In the genomic region with DNA sequence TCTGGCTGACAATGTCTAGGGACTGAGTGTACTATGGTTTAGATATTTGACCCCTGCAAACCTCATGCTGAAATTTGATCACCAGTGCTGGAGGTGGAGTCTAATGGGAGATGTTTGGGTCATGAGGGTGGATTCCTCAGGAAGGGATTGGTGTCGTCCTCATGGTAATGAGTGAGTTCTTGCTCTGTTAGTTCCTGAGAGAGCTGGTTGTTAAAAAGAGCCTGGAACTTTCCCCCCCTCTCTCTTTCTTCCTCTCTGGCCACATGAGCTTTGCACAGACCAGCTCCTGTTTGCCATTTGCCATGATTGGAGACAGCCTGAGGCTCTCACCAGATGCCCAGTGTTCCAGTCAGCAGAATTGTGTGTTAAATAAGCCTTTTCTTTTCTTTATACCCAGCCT, we compare ENCODE assay signal across 18 cellular contexts. TPM values are rescaled to one million over a fixed set of nuclear protein-coding genes. Genes with fewer than 3 reads are reported as not detected.
A peak's percentile ranks its signal among the peaks of the same experiment; 100 is the strongest.
DNase-seq lines count a peak whose midpoint lies in the region; ATAC-seq, FAIRE-seq and TF ChIP-seq lines count a peak whose summit lies in the region.
"Had no signal": no experiment of that assay in that cellular context is flagged by ENCODE, and none has a peak within 500 bp of the region (broad histone marks: within the 10 kb centered on the region; RNA-seq: fewer than 3 reads in every experiment).

No MANE protein-coding gene starts in this region.

- H3K36me3 Mint-ChIP-seq in neural progenitor cell: no peaks in the 10 kb centered on the region
- peaks cover 9% of the 10 kb centered on the region for H3K36me3 Mint-ChIP-seq in natural killer cell

- H3K27ac ChIP-seq in esophagus muscularis mucosa (replicated peaks in 1 of 4): no peak overlapping the region
- H3K27ac ChIP-seq in neural progenitor cell: no peak overlapping the region
- H3K27ac ChIP-seq in upper lobe of left lung: no peak overlapping the region
- H3K27ac ChIP-seq: adrenal gland, uterus had no signal

- no peak for FAIRE-seq in urothelium cell line (lab: Jason Lieb, UNC)

- H3K4me3 ChIP-seq in esophagus muscularis mucosa (no peak overlapping the region), neural progenitor cell (no peak overlapping the region), upper lobe of left lung (no peak overlapping the region)
- H3K4me3 ChIP-seq: adrenal gland, mucosa of descending colon, uterus had no signal

- H3K4me3 Mint-ChIP-seq in neural progenitor cell (no peak overlapping the region), natural killer cell (no peak overlapping the region)
- H3K4me3 Mint-ChIP-seq: activated CD8-positive, alpha-beta T cell treated with anti-CD3 and anti-CD28 coated beads, Interleukin-2, amount 10 ng/mL, durations not matched to agents 7 days and 5 days; activated T-helper 1 cell treated with anti-CD3 and anti-CD28 coated beads, Interleukin-12 subunit alpha, Interleukin-12 subunit beta, Interleukin-2, Interleukin-4 antibody, amounts not matched to agents 30 ng/mL and 10 ng/mL and 1 ng/mL, durations not matched to agents 14 hours and 24 hours and 36 hours; endodermal cell had no signal

- no peak overlapping the region for H3K4me2 ChIP-seq in neural progenitor cell

- H3K9me3 Mint-ChIP-seq in neural progenitor cell (peaks cover 6% of the 10 kb centered on the region), natural killer cell (peaks cover 7 to 9% of the 10 kb centered on the region in 2 donors)

- no peaks in the 10 kb centered on the region for H3F3A ChIP-seq in neural progenitor cell (ENCODE audit: low read depth)

- H2AFZ ChIP-seq in neural progenitor cell (replicated peaks): peak overlapping the region; percentile 60

- H3K4me1 ChIP-seq in esophagus muscularis mucosa (no peaks in the 10 kb centered on the region), neural progenitor cell (no peaks in the 10 kb centered on the region), upper lobe of left lung (no peaks in the 10 kb centered on the region)
- H3K4me1 ChIP-seq: adrenal gland, uterus had no signal

- H3K36me3 ChIP-seq in esophagus muscularis mucosa: no peaks in the 10 kb centered on the region
- H3K36me3 ChIP-seq in neural progenitor cell: no peaks in the 10 kb centered on the region
- no peaks in the 10 kb centered on the region for H3K36me3 ChIP-seq in upper lobe of left lung
- H3K36me3 ChIP-seq: adrenal gland, uterus had no signal

- TF ChIP-seq EP300 in esophagus muscularis mucosa (IDR thresholded peaks at IDR 0.05) (no peak), upper lobe of left lung (IDR thresholded peaks at IDR 0.05) (no peak)

- H3K27ac Mint-ChIP-seq in neural progenitor cell: no peak overlapping the region
- H3K27ac Mint-ChIP-seq in natural killer cell: no peak overlapping the region
- H3K27ac Mint-ChIP-seq: activated CD8-positive, alpha-beta T cell treated with anti-CD3 and anti-CD28 coated beads, Interleukin-2, amount 10 ng/mL, durations not matched to agents 7 days and 5 days; activated T-helper 1 cell treated with anti-CD3 and anti-CD28 coated beads, Interleukin-12 subunit alpha, Interleukin-12 subunit beta, Interleukin-2, Interleukin-4 antibody, amounts not matched to agents 30 ng/mL and 10 ng/mL and 1 ng/mL, durations not matched to agents 14 hours and 24 hours and 36 hours; endodermal cell had no signal

- no peaks in the 10 kb centered on the region for H3K27me3 Mint-ChIP-seq in neural progenitor cell (ENCODE audit: insufficient read depth, low read depth)
- H3K27me3 Mint-ChIP-seq in natural killer cell (ENCODE audit: low read depth in 2 of 2): peaks cover 23 to 37% of the 10 kb centered on the region in 2 donors

- no peaks in the 10 kb centered on the region for H3K27me3 ChIP-seq in esophagus muscularis mucosa
- no peaks in the 10 kb centered on the region for H3K27me3 ChIP-seq in neural progenitor cell
- H3K27me3 ChIP-seq in upper lobe of left lung: no peaks in the 10 kb centered on the region
- H3K27me3 ChIP-seq: adrenal gland, uterus had no signal

- intact Hi-C loops in esophagus muscularis mucosa (cut with DNase I) (no loop called here), natural killer cell (cut with micrococcal nuclease) (no loop called here)

- H3K79me2 ChIP-seq in neural progenitor cell (ENCODE audit: low read depth): no peaks in the 10 kb centered on the region

- no peaks in the 10 kb centered on the region for H4K20me1 ChIP-seq in neural progenitor cell (ENCODE audit: low read depth)

- TF ChIP-seq CTCF in esophagus muscularis mucosa (IDR thresholded peaks at IDR 0.05) (no peak), neural progenitor cell (IDR thresholded peaks at IDR 0.05) (no peak), natural killer cell (IDR thresholded peaks at IDR 0.05) (no peak), upper lobe of left lung (IDR thresholded peaks at IDR 0.05) (no peak)

- H3K9ac ChIP-seq in neural progenitor cell: no peak overlapping the region

- no peak for ATAC-seq in natural killer cell
- ATAC-seq in upper lobe of left lung (ENCODE audit: low FRiP score in 2 of 2): no peak
- no peak for ATAC-seq in GM21529 (IDR thresholded peaks at IDR 0.05; ENCODE audit: unreplicated experiment)
- ATAC-seq: activated CD8-positive, alpha-beta T cell treated with anti-CD3 and anti-CD28 coated beads, Interleukin-2, amount 10 ng/mL, durations not matched to agents 7 days and 5 days; mucosa of descending colon had no signal

- TF ChIP-seq POLR2A in esophagus muscularis mucosa (IDR thresholded peaks at IDR 0.05; ENCODE audit: low read depth) (no peak), upper lobe of left lung (IDR thresholded peaks at IDR 0.05) (no peak)

- DNase-seq in DMS 273 treated with DMSO at 0.1 percent for 48 hours (lab: John Stamatoyannopoulos, UW) (peak; percentile 14), LHCN-M2 (ENCODE audit: low read depth) (peak; percentile 90), esophagus muscularis mucosa (ENCODE audit: extremely low spot score) (peak; percentile 47), neural progenitor cell (ENCODE audit: low spot score) (no peak), urothelium cell line (ENCODE audit: low spot score) (no peak), natural killer cell (no peak), upper lobe of left lung (no peak)
- DNase-seq: activated CD8-positive, alpha-beta T cell treated with anti-CD3 and anti-CD28 coated beads, Interleukin-2, amount 10 ng/mL, durations not matched to agents 7 days and 5 days; adrenal gland; cerebellar nuclear complex; endodermal cell; KBM-7; mucosa of descending colon; NCI-H1092 treated with DMSO at 0.1 percent for 48 hours; NCI-H226; uterus had no signal

- H3K9me3 ChIP-seq in esophagus muscularis mucosa (peaks cover 0 to 11% (median 6%) of the 10 kb centered on the region in 4 donors), neural progenitor cell (ENCODE audit: low read depth) (peaks cover 6% of the 10 kb centered on the region), upper lobe of left lung (no peaks in the 10 kb centered on the region)
- H3K9me3 ChIP-seq: uterus had no signal

- 100% methylated on average over 1 of the region's 1 CpG for WGBS in esophagus muscularis mucosa
- WGBS in upper lobe of left lung, 2 donors: 71 to 82% methylated on average over 1 of the region's 1 CpG

- peaks cover 5% of the 10 kb centered on the region for H3K4me1 Mint-ChIP-seq in neural progenitor cell
- no peaks in the 10 kb centered on the region for H3K4me1 Mint-ChIP-seq in natural killer cell

RNA-seq across cellular contexts. Expression of a gene that starts 36.6 kb away (rescaled TPM):
- total RNA-seq in LHCN-M2 (2014; rRNA removed) (6.2 and 13.4 TPM in 2 replicates), esophagus muscularis mucosa (1 to 10 TPM in 2 of 4 donors, under 1 TPM in 2; 0.42 to 2.3 (median 1.3) TPM), neural progenitor cell (ENCODE audit: low replicate concordance) (2.0 and 2.5 TPM in 2 replicates), natural killer cell (1 to 10 TPM; 2.8 to 5.4 (median 5.0) TPM), upper lobe of left lung (1 to 10 TPM in 5 of 6 donors, under 1 TPM in 1; 0.39 to 4.2 (median 2.1) TPM)
- polyA plus RNA-seq in LHCN-M2 (2012): 1.9 TPM

Comparison
In these comparisons a context has a peak if more than half of its experiments do, and no peak if none do; other contexts are left out.
1. DNase-seq: peak in DMS 273 treated with DMSO at 0.1 percent for 48 hours (single experiment), LHCN-M2 (single experiment) and esophagus muscularis mucosa (single experiment); none in neural progenitor cell (single experiment), urothelium cell line (single experiment), natural killer cell (single experiment) and upper lobe of left lung (0 of 2).